8 cellular contexts compared by ENCODE assay signal in genomic region chr13:107205318-107206112, GRCh38.
DNase-seq lines count a peak whose midpoint lies in the region; ATAC-seq and TF ChIP-seq lines count a peak whose summit lies in the region.

No MANE protein-coding gene starts in this region.

- no peak overlapping the region for H3K4me3 ChIP-seq in Caco-2 (ENCODE audit: low read depth, low read length)

- no peaks in the 10 kb centered on the region for H3K36me3 ChIP-seq in Caco-2 (ENCODE audit: control insufficient read depth, insufficient read depth, low read length)

- 0 out of 2 replicates have a peak, but pooled peaks cover 2% of the 10 kb centered on the region for H3K27me3 ChIP-seq in Caco-2 (replicated peaks; ENCODE audit: control insufficient read depth, insufficient read depth, low read length)

- ATAC-seq in GM19395 (IDR thresholded peaks at IDR 0.05; ENCODE audit: unreplicated experiment) (peak; percentile 95), HG03432 (IDR thresholded peaks at IDR 0.05; ENCODE audit: unreplicated experiment) (peak; percentile 98), esophagus mucosa (peak; percentile 74)
- peak; percentile 59 to 65 for ATAC-seq in natural killer cell treated with Interleukin-12 subunit alpha and Interleukin-12 subunit beta and Interleukin-15 and Interleukin-18, amount 100 ng/mL, for 72 hours
- ATAC-seq in stimulated activated naive CD8-positive, alpha-beta T cell treated with anti-CD3 and anti-CD28 coated beads, Interleukin-15, amount 100 ng/mL, for 72 hours, result peak; percentile 72

- peaks cover 6% of the 10 kb centered on the region for H3K27me3 Mint-ChIP-seq in Caco-2 (ENCODE audit: insufficient read depth, unreplicated experiment)
- no peaks in the 10 kb centered on the region for H3K27me3 Mint-ChIP-seq in natural killer cell treated with Interleukin-12 subunit alpha and Interleukin-12 subunit beta and Interleukin-15 and Interleukin-18, amount 100 ng/mL, for 72 hours
- peaks cover 9% of the 10 kb centered on the region for H3K27me3 Mint-ChIP-seq in stimulated activated naive CD8-positive, alpha-beta T cell treated with anti-CD3 and anti-CD28 coated beads, Interleukin-15, amount 100 ng/mL, for 72 hours

- CTCF ChIA-PET in Caco-2 (lab: Charles Lee), result no interaction called here

- POLR2A ChIA-PET in Caco-2 (lab: Charles Lee), result no interaction called here

- intact Hi-C loops in Caco-2 (cut with micrococcal nuclease; ENCODE audit: unreplicated experiment), result loop anchor here (1.0 to 10.0 kb wide), 2 partner anchors 445 to 1019 kb away; no protein-coding TSS in a partner anchor

- H3K4me1 ChIP-seq in Caco-2, result no peaks in the 10 kb centered on the region

- no peaks in the 10 kb centered on the region for H3K9me3 Mint-ChIP-seq in Caco-2 (ENCODE audit: unreplicated experiment)
- no peaks in the 10 kb centered on the region for H3K9me3 Mint-ChIP-seq in natural killer cell treated with Interleukin-12 subunit alpha and Interleukin-12 subunit beta and Interleukin-15 and Interleukin-18, amount 100 ng/mL, for 72 hours
- no peaks in the 10 kb centered on the region for H3K9me3 Mint-ChIP-seq in stimulated activated naive CD8-positive, alpha-beta T cell treated with anti-CD3 and anti-CD28 coated beads, Interleukin-15, amount 100 ng/mL, for 72 hours

- no peak overlapping the region for H3K4me3 Mint-ChIP-seq in Caco-2 (ENCODE audit: unreplicated experiment)
- H3K4me3 Mint-ChIP-seq in natural killer cell treated with Interleukin-12 subunit alpha and Interleukin-12 subunit beta and Interleukin-15 and Interleukin-18, amount 100 ng/mL, for 72 hours, result no peak overlapping the region
- no peak overlapping the region for H3K4me3 Mint-ChIP-seq in stimulated activated naive CD8-positive, alpha-beta T cell treated with anti-CD3 and anti-CD28 coated beads, Interleukin-15, amount 100 ng/mL, for 72 hours

- H3K36me3 Mint-ChIP-seq in Caco-2 (ENCODE audit: insufficient read depth, unreplicated experiment), result no peaks in the 10 kb centered on the region
- no peaks in the 10 kb centered on the region for H3K36me3 Mint-ChIP-seq in natural killer cell treated with Interleukin-12 subunit alpha and Interleukin-12 subunit beta and Interleukin-15 and Interleukin-18, amount 100 ng/mL, for 72 hours

- H3K4me1 Mint-ChIP-seq in Caco-2 (ENCODE audit: low read depth, unreplicated experiment), result peaks cover 3% of the 10 kb centered on the region
- H3K4me1 Mint-ChIP-seq in natural killer cell treated with Interleukin-12 subunit alpha and Interleukin-12 subunit beta and Interleukin-15 and Interleukin-18, amount 100 ng/mL, for 72 hours (ENCODE audit: low read depth in 2 of 2), result no peaks in the 10 kb centered on the region
- H3K4me1 Mint-ChIP-seq in stimulated activated naive CD8-positive, alpha-beta T cell treated with anti-CD3 and anti-CD28 coated beads, Interleukin-15, amount 100 ng/mL, for 72 hours, result no peaks in the 10 kb centered on the region

- no TSS peak for BruUV-seq in Caco-2 (replicated peaks; lab: Mats Ljungman, UMichigan)

- no peak overlapping the region for H3K27ac Mint-ChIP-seq in Caco-2 (ENCODE audit: unreplicated experiment)
- H3K27ac Mint-ChIP-seq in natural killer cell treated with Interleukin-12 subunit alpha and Interleukin-12 subunit beta and Interleukin-15 and Interleukin-18, amount 100 ng/mL, for 72 hours, result no peak overlapping the region
- no peak overlapping the region for H3K27ac Mint-ChIP-seq in stimulated activated naive CD8-positive, alpha-beta T cell treated with anti-CD3 and anti-CD28 coated beads, Interleukin-15, amount 100 ng/mL, for 72 hours

- DNase-seq in Caco-2 (peak; percentile 73 to 82), NCI-H748 treated with DMSO at 0.1 percent for 48 hours (lab: John Stamatoyannopoulos, UW) (peak; percentile 64), activated T-cell treated with anti-CD3 and anti-CD28 coated beads for 1 hour (ENCODE audit: low read depth) (peak; percentile 35)
- DNase-seq in natural killer cell treated with Interleukin-12 subunit alpha and Interleukin-12 subunit beta and Interleukin-15 and Interleukin-18, amount 100 ng/mL, for 72 hours (ENCODE audit: low spot score), result peak; percentile 64
- DNase-seq in stimulated activated naive CD8-positive, alpha-beta T cell treated with anti-CD3 and anti-CD28 coated beads, Interleukin-15, amount 100 ng/mL, for 72 hours, result peak; percentile 44 to 46

- no peaks in the 10 kb centered on the region for H3K9me3 ChIP-seq in Caco-2

- TF ChIP-seq CTCF in Caco-2 (IDR thresholded peaks at IDR 0.05; ENCODE audit: insufficient read depth in 1 of 2, low read depth in 1 of 2, low read length in 1 of 2, severe bottlenecking in 1 of 2, unreplicated experiment in 1 of 2), result peak; percentile 98 to 99
